ENCODE assay signal across 8 cellular contexts in genomic region chr6:97440590-97441176, GRCh38.
DNase-seq lines count a peak whose midpoint lies in the region; FAIRE-seq and TF ChIP-seq lines count a peak whose summit lies in the region.

No MANE protein-coding gene starts in this region.

- peak overlapping the region; percentile 24 for H3K4me3 Mint-ChIP-seq in type B pancreatic cell

- H3K4me3 ChIP-seq in GM12865 (ENCODE audit: low read depth, low read length): no peak overlapping the region

- H3K4me1 Mint-ChIP-seq in type B pancreatic cell (ENCODE audit: unreplicated experiment): peaks cover 6% of the 10 kb centered on the region

- TF ChIP-seq CTCF in GM12865 (IDR thresholded peaks at IDR 0.05; ENCODE audit: insufficient read depth, low read depth, low read length, missing control alignments) (peak; percentile 34), type B pancreatic cell (conservative IDR thresholded peaks at IDR 0.05) (peak; percentile 77)

- DNase-seq in GM12865 (ENCODE audit: low read depth) (peak; percentile 49), HS-5 (ENCODE audit: low read depth) (peak; percentile 18), RPMI7951 (ENCODE audit: low read depth) (peak; percentile 26), head of caudate nucleus (peak; percentile 50 to 94 (median 83)), type B pancreatic cell (ENCODE audit: extremely low spot score, unreplicated experiment) (no peak), T-helper 1 cell (no peak), RCC 7860 (ENCODE audit: low spot score) (no peak), KG1 (lab: John Stamatoyannopoulos, UW) (no peak)

- no peak for FAIRE-seq in RCC 7860 (lab: Jason Lieb, UNC)

- no peaks in the 10 kb centered on the region for H3K9me3 Mint-ChIP-seq in type B pancreatic cell

- H3K36me3 Mint-ChIP-seq in type B pancreatic cell: no peaks in the 10 kb centered on the region

- intact Hi-C loops in head of caudate nucleus (cut with DNase I): loop anchor here (5.0 kb wide), 1 partner anchor 1402 kb away; no protein-coding TSS in a partner anchor

- H3K27ac Mint-ChIP-seq in type B pancreatic cell: no peak overlapping the region

- no peaks in the 10 kb centered on the region for H3K27me3 Mint-ChIP-seq in type B pancreatic cell

Comparison
In these comparisons a context has a peak if more than half of its experiments do, and no peak if none do; other contexts are left out.
1. DNase-seq: peak in GM12865 (single experiment), HS-5 (single experiment), RPMI7951 (single experiment) and head of caudate nucleus (42 of 42); none in type B pancreatic cell (single experiment), T-helper 1 cell (0 of 5), RCC 7860 (single experiment) and KG1 (single experiment).